ENCODE assay signal across 19 cellular contexts in the genomic region with DNA sequence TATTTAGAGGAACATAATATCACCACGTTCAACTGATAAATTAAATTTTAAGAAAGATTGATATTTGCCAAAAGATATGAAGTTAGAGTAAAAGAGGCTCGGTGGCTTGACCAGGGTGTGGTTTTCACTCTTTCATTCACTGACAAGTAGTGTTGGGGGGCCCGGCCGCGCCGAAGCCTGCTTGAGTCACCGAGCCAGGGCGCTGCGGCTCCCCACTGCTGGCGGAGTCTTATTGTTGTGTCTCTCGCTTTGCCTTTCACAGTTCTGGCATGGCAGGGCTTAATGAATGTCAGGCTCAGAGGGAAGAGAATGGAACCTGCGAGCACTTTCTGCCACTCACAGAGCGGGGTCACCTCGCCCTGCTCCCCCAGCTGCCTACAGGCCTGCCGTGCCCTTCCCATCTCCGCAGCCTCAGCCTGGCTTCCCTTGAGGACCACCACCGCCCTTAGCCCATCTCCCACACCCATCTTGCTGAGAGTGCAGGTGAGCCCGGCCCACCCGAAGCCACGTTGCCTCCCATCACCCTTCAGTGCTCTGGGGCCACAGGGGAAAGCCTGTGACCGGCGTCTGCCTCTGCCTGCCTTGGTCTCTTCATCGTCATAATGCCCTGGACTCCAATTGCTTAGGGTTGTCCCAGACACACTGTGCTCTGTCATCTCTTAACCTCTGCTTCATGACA.
DNase-seq lines count a peak whose midpoint lies in the region; ATAC-seq and TF ChIP-seq lines count a peak whose summit lies in the region.
"Had no signal": no experiment of that assay in that cellular context is flagged by ENCODE, and none has a peak within 500 bp of the region (broad histone marks: within the 10 kb centered on the region; RNA-seq: fewer than 3 reads in every experiment).

No MANE protein-coding gene starts in this region.

- peaks cover 0 to 40% of the 10 kb centered on the region in 2 donors for H3K4me1 ChIP-seq in right atrium auricular region

- H3K4me1 Mint-ChIP-seq in activated B cell treated with CpG ODN at 0.5 μM for 24 hours (peaks cover 75% of the 10 kb centered on the region), neural crest cell (peaks cover 3% of the 10 kb centered on the region)

- POLR2A ChIA-PET in activated B cell treated with CpG ODN at 0.5 μM for 24 hours (lab: Charles Lee) = interaction anchor here (4.6 to 7.8 kb wide), 4 partner anchors 16 to 28 kb away, joined by 151 to 411 read pairs (median 230); no protein-coding TSS in a partner anchor

- H3K27me3 ChIP-seq in right atrium auricular region = no peaks in the 10 kb centered on the region
- H3K27me3 ChIP-seq: MG63 had no signal

- no peaks in the 10 kb centered on the region for H3K9me3 ChIP-seq in right atrium auricular region
- H3K9me3 ChIP-seq: MG63 had no signal

- TF ChIP-seq CTCF in right atrium auricular region (IDR thresholded peaks at IDR 0.05) (no peak), activated B cell treated with CpG ODN at 0.5 μM for 24 hours (IDR thresholded peaks at IDR 0.05) (no peak), neural crest cell (conservative IDR thresholded peaks at IDR 0.05) (no peak), omental fat pad (IDR thresholded peaks at IDR 0.05) (no peak)

- H3K36me3 ChIP-seq in right atrium auricular region = no peaks in the 10 kb centered on the region
- H3K36me3 ChIP-seq: MG63 had no signal

- ATAC-seq in Right ventricle myocardium superior (ENCODE audit: poor library complexity) (no peak), activated B cell treated with CpG ODN at 0.5 μM for 24 hours (ENCODE audit: low read depth) (no peak), HG02763 (IDR thresholded peaks at IDR 0.05; ENCODE audit: unreplicated experiment) (no peak), omental fat pad (ENCODE audit: low FRiP score) (no peak), HG03354 (IDR thresholded peaks at IDR 0.05; ENCODE audit: poor library complexity, severe bottlenecking, unreplicated experiment) (no peak)

- H3K9me3 Mint-ChIP-seq in activated B cell treated with CpG ODN at 0.5 μM for 24 hours (no peaks in the 10 kb centered on the region), neural crest cell (no peaks in the 10 kb centered on the region)
- H3K9me3 Mint-ChIP-seq: CD4-positive, alpha-beta memory T cell had no signal

- no peak overlapping the region for H3K4me3 ChIP-seq in right atrium auricular region
- H3K4me3 ChIP-seq: MG63, PC-9 had no signal

- CTCF ChIA-PET in activated B cell treated with CpG ODN at 0.5 μM for 24 hours (lab: Charles Lee) = interaction anchor here (1.0 to 1.4 kb wide), 2 partner anchors 20 to 25 kb away, joined by 4 to 5 read pairs; no protein-coding TSS in a partner anchor

- DNase-seq in right atrium auricular region (ENCODE audit: low spot score) (peak; percentile 49), Right ventricle myocardium superior (no peak), activated B cell treated with CpG ODN at 0.5 μM for 24 hours (no peak), neural crest cell (ENCODE audit: low read depth, low spot score) (no peak), SHP77 (lab: John Stamatoyannopoulos, UW) (no peak), omental fat pad (ENCODE audit: low spot score) (no peak)
- DNase-seq: CD4-positive, alpha-beta memory T cell; DND-41; GF-D8; KG1; MG63; NCI-H1092 treated with DMSO at 0.1 percent for 48 hours; NCI-H1694; NCI-H2107; NCI-H345; NCI-H526 treated with DMSO at 0.1 percent for 48 hours; PC-9 had no signal

- H3K27ac Mint-ChIP-seq in activated B cell treated with CpG ODN at 0.5 μM for 24 hours (peak overlapping the region; percentile 98), neural crest cell (ENCODE audit: unreplicated experiment) (peak overlapping the region; percentile 68)

- intact Hi-C loops in Right ventricle myocardium superior (cut with DNase I) (no loop called here), activated B cell treated with CpG ODN at 0.5 μM for 24 hours (cut with micrococcal nuclease) (no loop called here)

- H3K27me3 Mint-ChIP-seq in activated B cell treated with CpG ODN at 0.5 μM for 24 hours (no peaks in the 10 kb centered on the region), neural crest cell (ENCODE audit: low read depth) (no peaks in the 10 kb centered on the region)
- H3K27me3 Mint-ChIP-seq: CD4-positive, alpha-beta memory T cell had no signal

- no peak overlapping the region for H3K4me3 Mint-ChIP-seq in activated B cell treated with CpG ODN at 0.5 μM for 24 hours
- no peak overlapping the region for H3K4me3 Mint-ChIP-seq in neural crest cell
- H3K4me3 Mint-ChIP-seq: CD4-positive, alpha-beta memory T cell had no signal

- H3K36me3 Mint-ChIP-seq in activated B cell treated with CpG ODN at 0.5 μM for 24 hours (ENCODE audit: low read depth) (no peaks in the 10 kb centered on the region), neural crest cell (ENCODE audit: low read depth) (no peaks in the 10 kb centered on the region)

- peak overlapping the region; percentile 69 to 73 for H3K27ac ChIP-seq in right atrium auricular region
- H3K27ac ChIP-seq: PC-9 had no signal
